Comparison of ENCODE assay signal across 8 cellular contexts in the genomic region with DNA sequence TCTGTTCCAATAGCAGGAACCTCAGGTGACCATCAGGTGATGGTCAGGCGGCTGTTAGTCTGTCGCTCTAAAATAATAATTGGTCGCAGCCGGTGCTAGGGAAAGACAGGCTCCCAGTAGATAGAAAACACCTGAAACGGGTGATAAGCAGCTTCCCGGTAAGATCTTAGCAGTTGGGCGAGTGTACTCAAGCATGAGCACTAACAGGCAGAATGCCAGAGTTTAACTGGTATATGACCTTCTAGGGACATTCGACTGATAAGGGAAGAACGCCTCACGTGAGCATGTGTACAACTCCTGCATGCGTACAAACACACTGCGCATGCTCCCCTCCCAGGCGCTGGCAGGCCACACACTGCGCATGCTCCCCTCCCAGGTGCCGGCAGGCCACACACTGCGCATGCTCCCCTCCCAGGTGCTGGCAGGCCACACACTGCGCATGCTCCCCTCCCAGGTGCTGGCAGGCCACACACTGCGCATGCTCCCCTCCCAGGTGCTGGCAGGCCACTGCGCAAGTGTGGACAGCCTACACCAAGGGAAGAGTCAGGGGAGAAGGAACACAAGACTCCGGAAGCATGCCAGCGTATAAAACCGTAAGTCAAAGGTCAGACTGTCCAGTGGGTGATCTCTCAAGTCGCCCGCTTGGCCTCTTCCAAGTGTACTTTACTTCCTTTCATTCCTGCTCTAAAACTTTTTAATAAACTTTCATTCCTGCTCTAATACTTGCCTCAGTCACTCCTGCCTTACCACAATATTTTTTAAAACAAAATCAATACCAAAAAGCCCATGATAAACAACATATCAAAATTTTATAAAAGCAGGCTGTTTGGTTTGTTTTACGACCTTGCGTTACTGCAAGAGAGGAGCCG. TPM values are rescaled to one million over a fixed set of nuclear protein-coding genes. Genes with fewer than 3 reads are reported as not detected.
DNase-seq lines count a peak whose midpoint lies in the region; ATAC-seq lines count a peak whose summit lies in the region.

No MANE protein-coding gene starts in this region.

- intact Hi-C loops in Right ventricle myocardium inferior (cut with DNase I), result no loop called here

- ATAC-seq in Right ventricle myocardium inferior (peak; percentile 95), HG03342 (IDR thresholded peaks at IDR 0.05; ENCODE audit: unreplicated experiment) (no peak), GM18498 (IDR thresholded peaks at IDR 0.05; ENCODE audit: unreplicated experiment) (no peak)

- DNase-seq in DMS114 treated with DMSO at 0.1 percent for 48 hours (lab: John Stamatoyannopoulos, UW; ENCODE audit: unreplicated experiment), result peak; percentile 80
- peak; percentile 66 for DNase-seq in NCI-H2107 (lab: John Stamatoyannopoulos, UW)
- DNase-seq in activated effector memory CD4-positive, alpha-beta T cell treated with Interleukin-2 at 50 U/mL for 16 hours, result peak; percentile 41
- DNase-seq in Right ventricle myocardium inferior (ENCODE audit: missing footprints), result peak; percentile 81
- peak; percentile 43 for DNase-seq in retina
- DNase-seq in NCI-H345 (lab: John Stamatoyannopoulos, UW), result no peak

RNA-seq across cellular contexts. Expression of a gene that starts 24.5 kb away (rescaled TPM):
- not detected for total RNA-seq in Right ventricle myocardium inferior

RNA-seq across cellular contexts. Expression of a gene that starts 36.1 kb away (rescaled TPM):
- total RNA-seq in Right ventricle myocardium inferior, result 1.7 TPM
